In genomic region chr10:86399879-86400704, GRCh38 we compare ENCODE assay signal across 8 cellular contexts. TPM values are rescaled to one million over a fixed set of nuclear protein-coding genes. Genes with fewer than 3 reads are reported as not detected.
A peak's percentile ranks its signal among the peaks of the same experiment; 100 is the strongest.
DNase-seq lines count a peak whose midpoint lies in the region; ATAC-seq and TF ChIP-seq lines count a peak whose summit lies in the region.

No MANE protein-coding gene starts in this region.

- no peaks in the 10 kb centered on the region for H3K36me3 Mint-ChIP-seq in WTC11

- TF ChIP-seq CTCF in WTC11 (IDR thresholded peaks at IDR 0.05) = peak; percentile 71

- peak overlapping the region; percentile 71 for H3K4me3 Mint-ChIP-seq in WTC11

- POLR2A ChIA-PET in WTC11 (lab: Charles Lee) = interaction anchor here (0.9 to 2.8 kb wide), 2 partner anchors 10 to 136 kb away, joined by 3 to 20 read pairs; no protein-coding TSS in a partner anchor

- peaks cover 3% of the 10 kb centered on the region; the same call in 1 of the 2 replicates for H3K9me3 Mint-ChIP-seq in WTC11

- peaks cover 23% of the 10 kb centered on the region for H3K4me1 Mint-ChIP-seq in WTC11

- peaks cover 70% of the 10 kb centered on the region for H3K27me3 Mint-ChIP-seq in WTC11 (ENCODE audit: low read depth)

- CTCF ChIA-PET in WTC11 (lab: Charles Lee) = interaction anchor here (0.6 to 5.1 kb wide), 45 partner anchors 10 to 561 kb away, joined by 3 to 75 read pairs (median 5); partner anchors contain the start of genes GRID1 and WAPL

- ATAC-seq in GM19023 (IDR thresholded peaks at IDR 0.05; ENCODE audit: unreplicated experiment) = peak; percentile 88
- ATAC-seq in HG03196 (IDR thresholded peaks at IDR 0.05; ENCODE audit: unreplicated experiment) = peak; percentile 91
- peak; percentile 94 for ATAC-seq in WTC11

- H3K27ac Mint-ChIP-seq in WTC11 = no peak overlapping the region

- H3K27ac ChIP-seq in caudate nucleus (ENCODE audit: low read depth, low read length) = peak overlapping the region; percentile 89

- peak; percentile 96 for DNase-seq in AG20443 (ENCODE audit: low spot score)
- DNase-seq in NCI-H2227 treated with DMSO at 0.1 percent for 48 hours (lab: John Stamatoyannopoulos, UW) = peak; percentile 84
- peak; percentile 98 for DNase-seq in WTC11 (ENCODE audit: low spot score)
- DNase-seq in caudate nucleus (lab: John Stamatoyannopoulos, UW) = peak in 60 of 61 donors; percentile 25 to 96 (median 88)
- DNase-seq in iris pigment epithelial cell (ENCODE audit: low read depth) = peak; percentile 97
- peak; percentile 83 to 95 for DNase-seq in stimulated activated CD4-positive, alpha-beta T cell treated with anti-CD3 and anti-CD28 coated beads, Interleukin-12 subunit alpha, Interleukin-12 subunit beta, amount 100 ng/mL, for 24 hours (ENCODE audit: low read depth in 2 of 2)

TF ChIP-seq in WTC11, 78 proteins besides CTCF, POLR2A, EP300 and RAD21 (continues in another document):
- TF ChIP-seq NR1H2 (CRISPR knock-in tag; IDR thresholded peaks at IDR 0.05) (no peak), TEAD4 (CRISPR knock-in tag; IDR thresholded peaks at IDR 0.05) (no peak), FOXP4 (CRISPR knock-in tag; IDR thresholded peaks at IDR 0.05) (0 out of 2 replicates have a peak, but pooled peaks have one; percentile 13), NFYB (CRISPR knock-in tag; conservative IDR thresholded peaks at IDR 0.05; ENCODE audit: low read depth) (no peak), JUN (CRISPR knock-in tag; IDR thresholded peaks at IDR 0.05) (peak; percentile 35; the same call in 1 of the 2 replicates), IRF2 (CRISPR knock-in tag; IDR thresholded peaks at IDR 0.05; ENCODE audit: borderline replicate concordance, low read depth) (no peak), ARID4B (CRISPR knock-in tag; IDR thresholded peaks at IDR 0.05; ENCODE audit: borderline replicate concordance) (no peak; the same call in 1 of the 2 replicates), NR3C1 (CRISPR knock-in tag; conservative IDR thresholded peaks at IDR 0.05; ENCODE audit: low read depth) (no peak), ATF6 (CRISPR knock-in tag; IDR thresholded peaks at IDR 0.05) (no peak), FOXJ3 (CRISPR knock-in tag; IDR thresholded peaks at IDR 0.05; ENCODE audit: borderline replicate concordance) (no peak), ZNF121 (CRISPR knock-in tag; IDR thresholded peaks at IDR 0.05) (peak; percentile 65; the same call in 1 of the 2 replicates), NFATC4 (CRISPR knock-in tag; IDR thresholded peaks at IDR 0.05) (no peak), RELA (CRISPR knock-in tag; IDR thresholded peaks at IDR 0.05; ENCODE audit: borderline replicate concordance) (peak; percentile 80; the same call in 1 of the 2 replicates), ZNF232 (CRISPR knock-in tag; IDR thresholded peaks at IDR 0.05) (no peak), ZNF512 (CRISPR knock-in tag; IDR thresholded peaks at IDR 0.05; ENCODE audit: borderline replicate concordance) (no peak), TEAD1 (CRISPR knock-in tag; IDR thresholded peaks at IDR 0.05) (0 out of 2 replicates have a peak, but pooled peaks have one; percentile 8), ESRRA (CRISPR knock-in tag; IDR thresholded peaks at IDR 0.05; ENCODE audit: borderline replicate concordance) (peak; percentile 72; the same call in 1 of the 2 replicates), NFE2L1 (CRISPR knock-in tag; IDR thresholded peaks at IDR 0.05) (no peak), GTF2I (CRISPR knock-in tag; conservative IDR thresholded peaks at IDR 0.05) (no peak), ZBTB43 (CRISPR knock-in tag; IDR thresholded peaks at IDR 0.05) (peak; percentile 88; the same call in 1 of the 2 replicates)

RNA-seq across cellular contexts. Expression of gene GRID1, which starts 33.5 kb away (rescaled TPM):
- 0.21 to 0.50 TPM (median 0.37 TPM) in 3 replicates for total RNA-seq in WTC11 (2021)

Comparison
In these comparisons a context has a peak if more than half of its experiments do, and no peak if none do; other contexts are left out.
1. Peak in every context shown above with its lines: DNase-seq, ATAC-seq and H3K27ac ChIP-seq.